ENCODE assay signal across 8 cellular contexts in genomic region chr15:77409259-77410156, GRCh38.
DNase-seq lines count a peak whose midpoint lies in the region; ATAC-seq and TF ChIP-seq lines count a peak whose summit lies in the region.

No MANE protein-coding gene starts in this region.

- ATAC-seq in GM21576 (IDR thresholded peaks at IDR 0.05; ENCODE audit: unreplicated experiment), result peak; percentile 63
- ATAC-seq in HG03039 (IDR thresholded peaks at IDR 0.05; ENCODE audit: unreplicated experiment), result no peak
- ATAC-seq in GM18511 (IDR thresholded peaks at IDR 0.05; ENCODE audit: unreplicated experiment), result no peak

- H3K4me3 ChIP-seq in NB4 (ENCODE audit: low read depth, low read length), result no peak overlapping the region

- no peak for TF ChIP-seq POLR2A in NB4 (IDR thresholded peaks at IDR 0.05; ENCODE audit: extremely low read depth, insufficient read length)

- DNase-seq in EL (peak; percentile 6), NB4 (ENCODE audit: low read depth) (peak; percentile 65), kidney tubule cell (ENCODE audit: low spot score) (peak; percentile 9), AG08396 (ENCODE audit: low spot score) (no peak), NCI-H524 treated with DMSO at 0.1 percent for 48 hours (lab: John Stamatoyannopoulos, UW) (no peak)

- no peak for TF ChIP-seq CTCF in NB4 (IDR thresholded peaks at IDR 0.05; ENCODE audit: low read depth, low read length)

Comparison
In these comparisons a context has a peak if more than half of its experiments do, and no peak if none do; other contexts are left out.
1. DNase-seq: peak in EL (single experiment), NB4 (single experiment) and kidney tubule cell (single experiment); none in AG08396 (single experiment) and NCI-H524 treated with DMSO at 0.1 percent for 48 hours (single experiment).